ENCODE assay signal across 1 cellular context in genomic region chr3:30613135-30613825, GRCh38.
TF ChIP-seq lines count a peak whose summit lies in the region.

No MANE protein-coding gene starts in this region.

TF ChIP-seq in HepG2, 621 proteins besides CTCF, POLR2A, EP300 and RAD21 (continued from another document and continues in another):
- TF ChIP-seq NCOA2 (CRISPR knock-in tag; IDR thresholded peaks at IDR 0.05) (0 out of 2 replicates have a peak, but pooled peaks have one; percentile 34), MED1 (CRISPR knock-in tag; IDR thresholded peaks at IDR 0.05) (peak; percentile 40), ZNF562 (CRISPR knock-in tag; IDR thresholded peaks at IDR 0.05; ENCODE audit: borderline replicate concordance) (0 out of 2 replicates have a peak, but pooled peaks have one; percentile 18), RBM22 (optimal IDR thresholded peaks at IDR 0.05; ENCODE audit: low read length) (peak; percentile 99), FOXC1 (CRISPR knock-in tag; IDR thresholded peaks at IDR 0.05; ENCODE audit: borderline replicate concordance) (0 out of 2 replicates have a peak, but pooled peaks have one; percentile 33), DMAP1 (CRISPR knock-in tag; IDR thresholded peaks at IDR 0.05) (0 out of 2 replicates have a peak, but pooled peaks have one; percentile 34), AGO2 (optimal IDR thresholded peaks at IDR 0.05; ENCODE audit: low read depth, low read length) (peak; percentile 64), FOXK1 (CRISPR knock-in tag; IDR thresholded peaks at IDR 0.05; ENCODE audit: borderline replicate concordance, low read depth) (peak; percentile 32; the same call in 1 of the 2 replicates), PTBP1 (IDR thresholded peaks at IDR 0.05; ENCODE audit: low read depth, low read length, poor library complexity, severe bottlenecking) (no peak), GATAD2A (CRISPR knock-in tag; IDR thresholded peaks at IDR 0.05) (0 out of 2 replicates have a peak, but pooled peaks have one; percentile 31), HCFC1 (IDR thresholded peaks at IDR 0.05; ENCODE audit: low read depth, low read length) (no peak), ZNF329 (CRISPR knock-in tag; IDR thresholded peaks at IDR 0.05; ENCODE audit: low read depth) (0 out of 2 replicates have a peak, but pooled peaks have one; percentile 40), DBP (CRISPR knock-in tag; IDR thresholded peaks at IDR 0.05; ENCODE audit: not compliant biosample characterization) (no peak), ZNF34 (CRISPR knock-in tag; IDR thresholded peaks at IDR 0.05; ENCODE audit: borderline replicate concordance) (no peak), NR1H2 (CRISPR knock-in tag; IDR thresholded peaks at IDR 0.05; ENCODE audit: borderline replicate concordance, low read depth) (no peak), NR2F2 (IDR thresholded peaks at IDR 0.05; ENCODE audit: borderline replicate concordance, low read depth) (no peak), SOX6 (IDR thresholded peaks at IDR 0.05) (no peak), SOX6 (CRISPR knock-in tag; IDR thresholded peaks at IDR 0.05) (peak; percentile 22; the same call in 1 of the 2 replicates), SOX13 (IDR thresholded peaks at IDR 0.05) (no peak), SOX13 (CRISPR knock-in tag; conservative IDR thresholded peaks at IDR 0.05 in 1 of 2, IDR thresholded peaks at IDR 0.05 in 1 of 2) (peak in 1 of 2 experiments; percentile 31; a peak in 1 of 4 replicates), POLR2G (IDR thresholded peaks at IDR 0.05; ENCODE audit: low read depth, low read length) (0 out of 2 replicates have a peak, but pooled peaks have one; percentile 2), POLR2AphosphoS2 (IDR thresholded peaks at IDR 0.05; ENCODE audit: low read depth, low read length) (0 out of 2 replicates have a peak, but pooled peaks have one; percentile 40), ZNF550 (CRISPR knock-in tag; IDR thresholded peaks at IDR 0.05; ENCODE audit: borderline replicate concordance) (no peak), NFKBIZ (CRISPR knock-in tag; IDR thresholded peaks at IDR 0.05) (0 out of 2 replicates have a peak, but pooled peaks have one; percentile 20), NFIC (IDR thresholded peaks at IDR 0.05; ENCODE audit: low read length) (no peak), ZNF362 (CRISPR knock-in tag; IDR thresholded peaks at IDR 0.05; ENCODE audit: borderline replicate concordance) (no peak), FOSL2 (CRISPR knock-in tag; IDR thresholded peaks at IDR 0.05) (peak; percentile 39), ARID4A (CRISPR knock-in tag; IDR thresholded peaks at IDR 0.05; ENCODE audit: borderline replicate concordance) (peak; percentile 64; the same call in 1 of the 2 replicates), ZNF138 (CRISPR knock-in tag; IDR thresholded peaks at IDR 0.05; ENCODE audit: low read depth) (no peak), ERF (CRISPR knock-in tag; IDR thresholded peaks at IDR 0.05) (no peak), TBX3 (IDR thresholded peaks at IDR 0.05; ENCODE audit: borderline replicate concordance) (no peak), ZHX2 (IDR thresholded peaks at IDR 0.05; ENCODE audit: low read depth) (no peak), ZHX2 (CRISPR knock-in tag; IDR thresholded peaks at IDR 0.05; ENCODE audit: borderline replicate concordance) (no peak), ZNF280D (CRISPR knock-in tag; IDR thresholded peaks at IDR 0.05) (no peak), NONO (IDR thresholded peaks at IDR 0.05) (no peak), NONO (CRISPR knock-in tag; conservative IDR thresholded peaks at IDR 0.05) (peak; percentile 51; the same call in 1 of the 2 replicates), MXD4 (CRISPR knock-in tag; IDR thresholded peaks at IDR 0.05) (peak; percentile 29; the same call in 1 of the 2 replicates), HNF1A (IDR thresholded peaks at IDR 0.05; ENCODE audit: low read depth) (no peak), HNF1A (CRISPR knock-in tag; IDR thresholded peaks at IDR 0.05; ENCODE audit: borderline replicate concordance) (peak; percentile 31; the same call in 1 of the 2 replicates), ZNF331 (CRISPR knock-in tag; IDR thresholded peaks at IDR 0.05) (peak; percentile 13; the same call in 1 of the 2 replicates), ZNF674 (CRISPR knock-in tag; IDR thresholded peaks at IDR 0.05; ENCODE audit: low read depth) (no peak), ZNF639 (CRISPR knock-in tag; conservative IDR thresholded peaks at IDR 0.05) (no peak)
